13 cellular contexts compared by ENCODE assay signal in genomic region chr7:2444476-2444875, GRCh38. TPM values are rescaled to one million over a fixed set of nuclear protein-coding genes. Genes with fewer than 3 reads are reported as not detected.
DNase-seq lines count a peak whose midpoint lies in the region; ATAC-seq and TF ChIP-seq lines count a peak whose summit lies in the region.
"Had no signal": no experiment of that assay in that cellular context is flagged by ENCODE, and none has a peak within 500 bp of the region (broad histone marks: within the 10 kb centered on the region; RNA-seq: fewer than 3 reads in every experiment).

No MANE protein-coding gene starts in this region.

- WGBS in esophagus muscularis mucosa: 56% methylated on average over 3 of the region's 3 CpGs
- 68 to 91% methylated on average over 3 of the region's 3 CpGs for WGBS in lung, 2 donors

- H3K9me3 Mint-ChIP-seq in MCF 10A (ENCODE audit: unreplicated experiment) (no peaks in the 10 kb centered on the region), CD14-positive monocyte (peaks cover 0 to 1% (median 0%) of the 10 kb centered on the region in 7 donors)
- H3K9me3 Mint-ChIP-seq: stimulated activated naive CD8-positive, alpha-beta T cell treated with anti-CD3 and anti-CD28 coated beads, Interleukin-15, Interleukin-2, amounts not matched to agents 100 ng/mL and 50 ng/mL, for 24 hours had no signal

- H3K4me3 Mint-ChIP-seq in MCF 10A (ENCODE audit: unreplicated experiment) (no peak overlapping the region), CD14-positive monocyte (no peak overlapping the region)
- H3K4me3 Mint-ChIP-seq: stimulated activated naive CD8-positive, alpha-beta T cell treated with anti-CD3 and anti-CD28 coated beads, Interleukin-15, Interleukin-2, amounts not matched to agents 100 ng/mL and 50 ng/mL, for 24 hours; WTC11 had no signal

- no TSS peak for BruUV-seq in MCF 10A (replicated peaks; lab: Mats Ljungman, UMichigan)

- intact Hi-C loops in breast epithelium (cut with DNase I; ENCODE audit: low total_unique reads) (no loop called here), MCF 10A (cut with micrococcal nuclease) (no loop called here), esophagus muscularis mucosa (cut with DNase I) (loop anchor here (10.0 kb wide), 1 partner anchor 120 kb away; no protein-coding TSS in a partner anchor), CD14-positive monocyte (cut with micrococcal nuclease) (no loop called here)

- peak overlapping the region; percentile 42 to 82 for H3K27ac ChIP-seq in breast epithelium
- peak overlapping the region; percentile 41 to 53 (median 46) for H3K27ac ChIP-seq in esophagus muscularis mucosa (replicated peaks in 1 of 4)
- H3K27ac ChIP-seq in lung (ENCODE audit: low read depth in 1 of 2, low read length in 1 of 2): no peak overlapping the region
- H3K27ac ChIP-seq: PC-9 had no signal

- H3K36me3 Mint-ChIP-seq in MCF 10A (ENCODE audit: insufficient read depth, unreplicated experiment) (peaks cover 4% of the 10 kb centered on the region), CD14-positive monocyte (peaks cover 16 to 19% of the 10 kb centered on the region in 2 donors)

- ATAC-seq in lung (ENCODE audit: insufficient read depth, low FRiP score) (peak; percentile 5), HG02885 (IDR thresholded peaks at IDR 0.05; ENCODE audit: poor library complexity, unreplicated experiment) (no peak), HG03565 (IDR thresholded peaks at IDR 0.05; ENCODE audit: unreplicated experiment) (no peak)
- ATAC-seq: WTC11 had no signal

- H3K27me3 Mint-ChIP-seq in MCF 10A (ENCODE audit: insufficient read depth, unreplicated experiment): no peaks in the 10 kb centered on the region
- peaks cover 0 to 2% (median 0%) of the 10 kb centered on the region in 3 donors for H3K27me3 Mint-ChIP-seq in CD14-positive monocyte (ENCODE audit: low read depth in 3 of 3)
- H3K27me3 Mint-ChIP-seq: stimulated activated naive CD8-positive, alpha-beta T cell treated with anti-CD3 and anti-CD28 coated beads, Interleukin-15, Interleukin-2, amounts not matched to agents 100 ng/mL and 50 ng/mL, for 24 hours had no signal

- no peaks in the 10 kb centered on the region for H3K4me1 Mint-ChIP-seq in MCF 10A (ENCODE audit: insufficient read depth, unreplicated experiment)
- H3K4me1 Mint-ChIP-seq in CD14-positive monocyte: peaks cover 19% of the 10 kb centered on the region
- H3K4me1 Mint-ChIP-seq: WTC11 had no signal

- CTCF ChIA-PET in MCF 10A (lab: Yijun Ruan, JAX): interaction anchor here (1.7 kb wide), 1 partner anchor 237 kb away, joined by 3 read pairs; no protein-coding TSS in a partner anchor

- no peaks in the 10 kb centered on the region for H3K9me3 ChIP-seq in breast epithelium
- H3K9me3 ChIP-seq in esophagus muscularis mucosa: no peaks in the 10 kb centered on the region
- no peaks in the 10 kb centered on the region for H3K9me3 ChIP-seq in lung (ENCODE audit: control insufficient read depth in 2 of 2, insufficient read depth in 1 of 2, low read length in 1 of 2)

- TF ChIP-seq POLR2A in breast epithelium (IDR thresholded peaks at IDR 0.05): no peak
- TF ChIP-seq POLR2A in esophagus muscularis mucosa (IDR thresholded peaks at IDR 0.05; ENCODE audit: low read depth): no peak

- POLR2A ChIA-PET in MCF 10A (lab: Yijun Ruan, JAX): no interaction called here

- no peak for TF ChIP-seq EP300 in esophagus muscularis mucosa (IDR thresholded peaks at IDR 0.05)

- H3K36me3 ChIP-seq in breast epithelium: no peaks in the 10 kb centered on the region
- H3K36me3 ChIP-seq in esophagus muscularis mucosa: peaks cover 0 to 15% (median 5%) of the 10 kb centered on the region in 4 donors
- peaks cover 0 to 3% of the 10 kb centered on the region in 2 donors for H3K36me3 ChIP-seq in lung (ENCODE audit: control insufficient read depth in 2 of 2, insufficient read depth in 2 of 2, low read length in 2 of 2)

- H3K27ac Mint-ChIP-seq in MCF 10A (ENCODE audit: low read depth, unreplicated experiment) (no peak overlapping the region), CD14-positive monocyte (no peak overlapping the region)
- H3K27ac Mint-ChIP-seq: stimulated activated naive CD8-positive, alpha-beta T cell treated with anti-CD3 and anti-CD28 coated beads, Interleukin-15, Interleukin-2, amounts not matched to agents 100 ng/mL and 50 ng/mL, for 24 hours had no signal

- H3K27me3 ChIP-seq in breast epithelium (no peaks in the 10 kb centered on the region), esophagus muscularis mucosa (no peaks in the 10 kb centered on the region), lung (ENCODE audit: control insufficient read depth, insufficient read depth) (no peaks in the 10 kb centered on the region)

- H3K4me1 ChIP-seq in breast epithelium: no peaks in the 10 kb centered on the region
- H3K4me1 ChIP-seq in esophagus muscularis mucosa: peaks cover 0 to 13% (median 3%) of the 10 kb centered on the region in 4 donors
- H3K4me1 ChIP-seq in lung (ENCODE audit: control insufficient read depth in 2 of 2, insufficient read depth in 2 of 2, low read length in 2 of 2): peaks cover 0 to 10% of the 10 kb centered on the region in 2 donors

- DNase-seq in breast epithelium (ENCODE audit: low spot score in 2 of 2): no peak
- DNase-seq in MCF 10A (ENCODE audit: unreplicated experiment): no peak
- no peak for DNase-seq in esophagus muscularis mucosa (ENCODE audit: extremely low spot score)
- DNase-seq in lung (ENCODE audit: low spot score): no peak
- no peak for DNase-seq in CD14-positive monocyte (ENCODE audit: low spot score)
- DNase-seq in activated CD4-positive, alpha-beta T cell treated with anti-CD3 and anti-CD28 coated beads for 4 hours: no peak
- DNase-seq: activated gamma-delta T cell treated with Interleukin-2 at 50 U/mL for 16 hours, NCI-H1436 treated with DMSO at 0.1 percent for 48 hours, PC-9 had no signal

- TF ChIP-seq CTCF in breast epithelium (IDR thresholded peaks at IDR 0.05) (no peak), MCF 10A (IDR thresholded peaks at IDR 0.05; ENCODE audit: unreplicated experiment) (no peak), esophagus muscularis mucosa (IDR thresholded peaks at IDR 0.05) (no peak), lung (IDR thresholded peaks at IDR 0.05; ENCODE audit: control extremely low read depth, extremely low read depth) (no peak), CD14-positive monocyte (IDR thresholded peaks at IDR 0.05) (no peak)

- H3K4me3 ChIP-seq in breast epithelium (no peak overlapping the region), esophagus muscularis mucosa (no peak overlapping the region), lung (no peak overlapping the region)
- H3K4me3 ChIP-seq: PC-9 had no signal

RNA-seq across cellular contexts. Expression of gene GRIFIN, which starts 31.7 kb away (rescaled TPM):
- total RNA-seq in breast epithelium (not detected), MCF 10A (2022) (not detected in 2 replicates), esophagus muscularis mucosa (not detected), lung (not detected)
- polyA plus RNA-seq in lung (not detected), CD14-positive monocyte (not detected)
- total RNA-seq: PC-9, WTC11 had no signal

RNA-seq across cellular contexts. Expression of gene CHST12, which starts 41.1 kb away (rescaled TPM):
- total RNA-seq in breast epithelium (10 to 100 TPM in 1 of 3 donors, 1 to 10 TPM in 2; 6.2 to 15.0 (median 7.2) TPM), MCF 10A (2022) (9.8 and 9.9 TPM in 2 replicates), esophagus muscularis mucosa (10 to 100 TPM in 2 of 4 donors, 1 to 10 TPM in 2; 6.6 to 24.0 (median 14.8) TPM), lung (10 to 100 TPM; 17.9 to 30.9 TPM)
- polyA plus RNA-seq in lung (10 to 100 TPM; 14.7 to 15.7 TPM), CD14-positive monocyte (1 to 10 TPM; 5.8 to 7.5 TPM)

Comparison
In these comparisons a context has a peak if more than half of its experiments do, and no peak if none do; other contexts are left out.
1. H3K27ac ChIP-seq: peak in breast epithelium (2 of 2) and esophagus muscularis mucosa (4 of 4); none in lung (0 of 2).